Comparison of ENCODE assay signal across 8 cellular contexts in the genomic region with DNA sequence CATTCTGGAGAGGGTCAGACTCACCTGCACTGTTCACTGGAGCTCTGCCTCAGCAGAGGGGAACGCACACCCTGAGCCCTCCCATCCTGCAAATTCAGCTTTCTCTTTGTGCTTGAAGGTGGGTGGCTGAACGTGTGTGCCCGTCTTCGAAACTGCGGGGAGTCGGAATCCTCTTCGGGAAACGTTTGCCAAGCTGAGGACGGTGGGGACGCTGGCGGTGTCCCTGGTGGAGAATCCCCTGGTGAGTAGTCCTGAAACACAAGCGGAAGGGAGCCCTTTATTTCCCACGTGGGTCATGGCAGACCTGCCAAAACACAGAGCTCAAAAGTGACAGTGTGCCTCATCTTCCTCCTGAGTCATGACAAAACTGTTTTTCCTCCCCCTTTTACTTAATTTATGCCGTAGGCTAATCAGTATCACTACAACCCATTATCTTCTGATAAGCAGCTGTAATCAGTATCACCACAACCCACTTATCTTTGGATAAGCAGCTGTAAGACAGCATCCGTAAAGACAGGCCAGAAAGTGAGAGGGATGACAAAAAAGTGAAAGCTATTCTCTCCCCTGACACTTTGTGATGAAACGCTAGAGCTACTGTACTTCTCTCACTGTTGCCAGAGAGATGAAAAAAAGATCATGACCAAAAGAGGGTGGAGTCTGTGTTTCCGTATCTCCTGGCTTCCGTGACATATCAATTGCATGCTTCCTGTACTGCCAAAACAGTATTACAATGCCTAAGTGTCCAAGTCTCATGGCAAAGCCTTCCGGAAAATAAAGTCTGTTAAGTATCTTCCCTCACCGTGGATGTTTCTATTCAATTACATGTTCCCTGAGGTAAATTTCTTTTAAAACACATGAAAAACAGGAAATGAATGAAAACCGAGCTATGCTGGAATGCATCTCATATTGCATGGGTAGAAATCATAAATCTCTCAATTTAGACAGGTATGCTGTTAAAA.
DNase-seq lines count a peak whose midpoint lies in the region; ATAC-seq and TF ChIP-seq lines count a peak whose summit lies in the region.

No MANE protein-coding gene starts in this region.

- peak overlapping the region; percentile 24 for H3K4me3 ChIP-seq in right cardiac atrium (ENCODE audit: low read length)
- H3K4me3 ChIP-seq in ascending aorta, result peak overlapping the region in 1 of 2 donors; percentile 36

- H3K4me3 Mint-ChIP-seq in CD4-positive, alpha-beta T cell, result peak overlapping the region; percentile 92
- H3K4me3 Mint-ChIP-seq in activated T-cell treated with anti-CD3 and anti-CD28 coated beads, Interleukin-2, amount 50 U/mL, for 72 hours, result peak overlapping the region; percentile 92 to 98

- POLR2A ChIA-PET in CD4-positive, alpha-beta T cell (lab: Charles Lee), result interaction anchor here (0.6 to 4.2 kb wide), 43 partner anchors 12 to 1805 kb away, joined by 3 to 131 read pairs (median 3); a partner anchor contains a TSS

- H3K9me3 Mint-ChIP-seq in CD4-positive, alpha-beta T cell, result no peaks in the 10 kb centered on the region
- no peaks in the 10 kb centered on the region for H3K9me3 Mint-ChIP-seq in activated T-cell treated with anti-CD3 and anti-CD28 coated beads, Interleukin-2, amount 50 U/mL, for 72 hours

- in situ Hi-C loops in KBM-7 (cut with MboI; ENCODE audit: low pct_unique_long_range_greater_than_20kb, low sequenced_read_pairs), result no loop called here

- H3K27ac Mint-ChIP-seq in CD4-positive, alpha-beta T cell, result peak overlapping the region; percentile 93
- peak overlapping the region; percentile 94 for H3K27ac Mint-ChIP-seq in activated T-cell treated with anti-CD3 and anti-CD28 coated beads, Interleukin-2, amount 50 U/mL, for 72 hours

- H3K27me3 Mint-ChIP-seq in CD4-positive, alpha-beta T cell, result no peaks in the 10 kb centered on the region
- H3K27me3 Mint-ChIP-seq in activated T-cell treated with anti-CD3 and anti-CD28 coated beads, Interleukin-2, amount 50 U/mL, for 72 hours (ENCODE audit: low read depth), result no peaks in the 10 kb centered on the region

- no peaks in the 10 kb centered on the region for H3K27me3 ChIP-seq in CD4-positive, alpha-beta T cell (ENCODE audit: control insufficient read depth, insufficient read depth, low read length)
- H3K27me3 ChIP-seq in right cardiac atrium (ENCODE audit: control insufficient read depth, insufficient read depth), result no peaks in the 10 kb centered on the region
- H3K27me3 ChIP-seq in ascending aorta, result no peaks in the 10 kb centered on the region

- WGBS in right cardiac atrium, result 26% methylated on average over 21 of the region's 21 CpGs

- CTCF ChIA-PET in CD4-positive, alpha-beta T cell (lab: Charles Lee), result interaction anchor here (0.8 to 2.8 kb wide), 4 partner anchors 10 to 46 kb away, joined by 3 to 14 read pairs (median 7); no protein-coding TSS in a partner anchor

- ATAC-seq in CD4-positive, alpha-beta T cell (ENCODE audit: poor library complexity), result peak; percentile 86
- peak; percentile 82 for ATAC-seq in GM21515 (IDR thresholded peaks at IDR 0.05; ENCODE audit: unreplicated experiment)
- ATAC-seq in activated T-cell treated with anti-CD3 and anti-CD28 coated beads, Interleukin-2, amount 50 U/mL, for 72 hours (replicated peaks in 1 of 2), result peak; percentile 90 to 91
- ATAC-seq in right cardiac atrium, result peak; percentile 84 to 89

- H3K36me3 ChIP-seq in ascending aorta, result no peaks in the 10 kb centered on the region

- peaks cover 25% of the 10 kb centered on the region for H3K36me3 Mint-ChIP-seq in CD4-positive, alpha-beta T cell (ENCODE audit: low read depth)
- H3K36me3 Mint-ChIP-seq in activated T-cell treated with anti-CD3 and anti-CD28 coated beads, Interleukin-2, amount 50 U/mL, for 72 hours (ENCODE audit: insufficient read depth in 2 of 2), result peaks cover 7 to 10% of the 10 kb centered on the region in 2 donors

- no peak for TF ChIP-seq CTCF in CD4-positive, alpha-beta T cell (IDR thresholded peaks at IDR 0.05)
- no peak for TF ChIP-seq CTCF in ascending aorta (IDR thresholded peaks at IDR 0.05)

- DNase-seq in CD4-positive, alpha-beta T cell, result peak; percentile 12 to 46 (median 31)
- DNase-seq in KBM-7 (peak; percentile 86), right cardiac atrium (peak in 2 of 3 donors; percentile 55), ascending aorta (ENCODE audit: low spot score in 2 of 2) (no peak), NCI-H187 (lab: John Stamatoyannopoulos, UW) (no peak)
- DNase-seq in activated T-cell treated with anti-CD3 and anti-CD28 coated beads, Interleukin-2, amount 50 U/mL, for 72 hours, result peak; percentile 63 to 67
- DNase-seq in stimulated activated CD8-positive, alpha-beta memory T cell treated with anti-CD3 and anti-CD28 coated beads, Interleukin-15, amount 100 ng/mL, for 48 hours (ENCODE audit: low read depth in 2 of 2), result peak; percentile 51 to 53

- intact Hi-C loops in CD4-positive, alpha-beta T cell (cut with DNase I, micrococcal nuclease), result loop anchor here in 1 of 2 experiments (1.0 to 10.0 kb wide), 5 partner anchors 9 to 1622 kb away; a partner anchor contains a TSS
- intact Hi-C loops in right cardiac atrium (cut with DNase I), result no loop called here
- intact Hi-C loops in ascending aorta (cut with DNase I), result no loop called here

- peak overlapping the region; percentile 89 for H3K27ac ChIP-seq in CD4-positive, alpha-beta T cell (ENCODE audit: low read depth, low read length)
- H3K27ac ChIP-seq in right cardiac atrium (ENCODE audit: low read length) (peak overlapping the region; percentile 14), ascending aorta (no peak overlapping the region)

- H3K9me3 ChIP-seq in CD4-positive, alpha-beta T cell (ENCODE audit: control insufficient read depth, low read length), result no peaks in the 10 kb centered on the region
- H3K9me3 ChIP-seq in right cardiac atrium (ENCODE audit: control insufficient read depth, low read length) (no peaks in the 10 kb centered on the region), ascending aorta (no peaks in the 10 kb centered on the region)

- H3K4me1 ChIP-seq in right cardiac atrium (ENCODE audit: control insufficient read depth, insufficient read depth, low read length) (no peaks in the 10 kb centered on the region), ascending aorta (no peaks in the 10 kb centered on the region)

- H3K4me1 Mint-ChIP-seq in CD4-positive, alpha-beta T cell (ENCODE audit: low read depth), result peaks cover 57% of the 10 kb centered on the region
- peaks cover 66% of the 10 kb centered on the region for H3K4me1 Mint-ChIP-seq in activated T-cell treated with anti-CD3 and anti-CD28 coated beads, Interleukin-2, amount 50 U/mL, for 72 hours (ENCODE audit: low read depth)

Comparison
In these comparisons a context has a peak if more than half of its experiments do, and no peak if none do; other contexts are left out.
1. DNase-seq: peak in CD4-positive, alpha-beta T cell (10 of 10), KBM-7 (single experiment), activated T-cell treated with anti-CD3 and anti-CD28 coated beads, Interleukin-2, amount 50 U/mL, for 72 hours (2 of 2), right cardiac atrium (2 of 3) and stimulated activated CD8-positive, alpha-beta memory T cell treated with anti-CD3 and anti-CD28 coated beads, Interleukin-15, amount 100 ng/mL, for 48 hours (2 of 2); none in ascending aorta (0 of 2) and NCI-H187 (0 of 2).
2. H3K27ac ChIP-seq: peak in CD4-positive, alpha-beta T cell (single experiment) and right cardiac atrium (single experiment); none in ascending aorta (0 of 2).
3. Peak in every context shown above with its lines, with median percentiles within 50 percentile points of each other: ATAC-seq.